Comparison of ENCODE assay signal across 16 cellular contexts in genomic region chr2:34738691-34739090, GRCh38.
DNase-seq lines count a peak whose midpoint lies in the region; ATAC-seq and TF ChIP-seq lines count a peak whose summit lies in the region.
"Had no signal": no experiment of that assay in that cellular context is flagged by ENCODE, and none has a peak within 500 bp of the region (broad histone marks: within the 10 kb centered on the region; RNA-seq: fewer than 3 reads in every experiment).

No MANE protein-coding gene starts in this region.

- no peak overlapping the region for H3K4me3 ChIP-seq in A673 (ENCODE audit: low read depth, low read length, poor library complexity, severe bottlenecking)
- no peak overlapping the region for H3K4me3 ChIP-seq in Panc1 (ENCODE audit: low read depth in 2 of 2, low read length in 2 of 2)
- H3K4me3 ChIP-seq in coronary artery: no peak overlapping the region
- no peak overlapping the region for H3K4me3 ChIP-seq in left ventricle myocardium inferior
- H3K4me3 ChIP-seq: skin epidermis, vagina had no signal

- in situ Hi-C loops in Panc1 (cut with HindIII; ENCODE audit: low pct_unique_long_range_greater_than_20kb, low sequenced_read_pairs): no loop called here

- no peaks in the 10 kb centered on the region for H3K36me3 ChIP-seq in A673 (ENCODE audit: insufficient read depth, low read length, poor library complexity, severe bottlenecking)
- no peaks in the 10 kb centered on the region for H3K36me3 ChIP-seq in Panc1 (ENCODE audit: control insufficient read depth, insufficient read depth, low read length)
- H3K36me3 ChIP-seq in left ventricle myocardium inferior: no peaks in the 10 kb centered on the region
- H3K36me3 ChIP-seq: vagina had no signal

- H3K9me3 ChIP-seq in A673 (ENCODE audit: low read depth, low read length, poor library complexity, severe bottlenecking): no peaks in the 10 kb centered on the region
- H3K9me3 ChIP-seq in Panc1 (ENCODE audit: control insufficient read depth, insufficient read depth, low read depth, low read length): no peaks in the 10 kb centered on the region
- no peaks in the 10 kb centered on the region for H3K9me3 ChIP-seq in left ventricle myocardium inferior (replicated peaks)
- H3K9me3 ChIP-seq: vagina had no signal

- intact Hi-C loops in A673 (cut with micrococcal nuclease; ENCODE audit: unreplicated experiment) (loop anchor here (5.0 kb wide), 2 partner anchors 641 to 1066 kb away; no protein-coding TSS in a partner anchor), Panc1 (cut with micrococcal nuclease; ENCODE audit: unreplicated experiment) (no loop called here), left ventricle myocardium inferior (cut with micrococcal nuclease) (no loop called here)

- no peaks in the 10 kb centered on the region for H3K4me1 ChIP-seq in A673 (ENCODE audit: insufficient read depth, low read length, poor library complexity, severe bottlenecking)
- H3K4me1 ChIP-seq in Panc1 (ENCODE audit: control insufficient read depth, insufficient read depth, low read length): no peaks in the 10 kb centered on the region
- no peaks in the 10 kb centered on the region for H3K4me1 ChIP-seq in left ventricle myocardium inferior
- H3K4me1 ChIP-seq: vagina had no signal

- peak; percentile 63 for TF ChIP-seq CTCF in A673 (conservative IDR thresholded peaks at IDR 0.05; ENCODE audit: low read depth, low read length)
- TF ChIP-seq CTCF in GM12874 (IDR thresholded peaks at IDR 0.05; ENCODE audit: insufficient read depth, low read depth, low read length): peak; percentile 68; the same call in 1 of the 2 replicates
- peak; percentile 28 for TF ChIP-seq CTCF in Panc1 (IDR thresholded peaks at IDR 0.05)
- TF ChIP-seq CTCF in coronary artery (IDR thresholded peaks at IDR 0.05): no peak
- no peak for TF ChIP-seq CTCF in left ventricle myocardium inferior (IDR thresholded peaks at IDR 0.05; ENCODE audit: borderline replicate concordance)

- CTCF ChIA-PET in A673 (lab: Charles Lee) (no interaction called here), Panc1 (lab: Charles Lee) (no interaction called here)

- DNase-seq in A673 (ENCODE audit: low spot score) (peak; percentile 5), Panc1 (ENCODE audit: low read depth, low spot score) (no peak), iPS-NIHi7 (ENCODE audit: extremely low spot score) (peak; percentile 55), coronary artery (ENCODE audit: low spot score) (no peak), left ventricle myocardium inferior (no peak)
- DNase-seq: activated naive CD4-positive, alpha-beta T cell; effector CD8-positive, alpha-beta T cell; MV-4-11; NCI-H2171 treated with DMSO at 0.1 percent for 48 hours; nucleus accumbens had no signal

- no peak for ATAC-seq in Panc1
- no peak for ATAC-seq in GM19324 (IDR thresholded peaks at IDR 0.05; ENCODE audit: low FRiP score, unreplicated experiment)
- no peak for ATAC-seq in activated CD4-positive, CD25-positive, alpha-beta regulatory T cell treated with anti-CD3 and anti-CD28 coated beads, Interleukin-2, amount 50 U/mL, for 24 hours
- ATAC-seq: stimulated activated memory B cell treated with anti-CD40 and anti-IgM and Interleukin-4, amounts not matched to agents 10 μg/mL and 1 μg/mL and 100 μg/mL, for 72 hours had no signal

- H3K27ac ChIP-seq in A673 (ENCODE audit: low read depth, low read length, poor library complexity, severe bottlenecking): no peak overlapping the region
- H3K27ac ChIP-seq in Panc1 (ENCODE audit: low read length): no peak overlapping the region
- no peak overlapping the region for H3K27ac ChIP-seq in coronary artery
- no peak overlapping the region for H3K27ac ChIP-seq in left ventricle myocardium inferior (replicated peaks)
- H3K27ac ChIP-seq: skin epidermis, vagina had no signal

- BruUV-seq in A673 (replicated peaks; lab: Mats Ljungman, UMichigan): no TSS peak
- BruUV-seq in Panc1 (replicated peaks; lab: Mats Ljungman, UMichigan): no TSS peak

- POLR2A ChIA-PET in A673 (lab: Charles Lee; ENCODE audit: low non-redundant PET): no interaction called here
- POLR2A ChIA-PET in Panc1 (lab: Charles Lee): no interaction called here

- H3K27me3 ChIP-seq in A673 (replicated peaks; ENCODE audit: insufficient read depth, low read depth, low read length, poor library complexity) (no peaks in the 10 kb centered on the region), Panc1 (ENCODE audit: control insufficient read depth, insufficient read depth, low read length) (no peaks in the 10 kb centered on the region), left ventricle myocardium inferior (ENCODE audit: low read depth) (no peaks in the 10 kb centered on the region)
- H3K27me3 ChIP-seq: vagina had no signal

Comparison
In these comparisons a context has a peak if more than half of its experiments do, and no peak if none do; other contexts are left out.
1. DNase-seq: peak in A673 (single experiment) and iPS-NIHi7 (single experiment); none in Panc1 (single experiment), coronary artery (single experiment) and left ventricle myocardium inferior (single experiment).
2. CTCF ChIP-seq: peak in A673 (single experiment), GM12874 (single experiment) and Panc1 (single experiment); none in coronary artery (single experiment) and left ventricle myocardium inferior (single experiment).